In genomic region chr9:71911061-71911907, GRCh38 we compare ENCODE assay signal across 1 cellular context.
TF ChIP-seq lines count a peak whose summit lies in the region.

ABHD17B (minus strand) TSS chr9:71911193; CDS start chr9:71875080, 36,113 bp downstream.
C9orf85 (plus strand) TSS chr9:71911639; CDS start chr9:71911735, 96 bp downstream.

TF ChIP-seq in WTC11, 78 proteins besides CTCF, POLR2A, EP300 and RAD21 (continued from another document):
- TF ChIP-seq, protein P1, sequence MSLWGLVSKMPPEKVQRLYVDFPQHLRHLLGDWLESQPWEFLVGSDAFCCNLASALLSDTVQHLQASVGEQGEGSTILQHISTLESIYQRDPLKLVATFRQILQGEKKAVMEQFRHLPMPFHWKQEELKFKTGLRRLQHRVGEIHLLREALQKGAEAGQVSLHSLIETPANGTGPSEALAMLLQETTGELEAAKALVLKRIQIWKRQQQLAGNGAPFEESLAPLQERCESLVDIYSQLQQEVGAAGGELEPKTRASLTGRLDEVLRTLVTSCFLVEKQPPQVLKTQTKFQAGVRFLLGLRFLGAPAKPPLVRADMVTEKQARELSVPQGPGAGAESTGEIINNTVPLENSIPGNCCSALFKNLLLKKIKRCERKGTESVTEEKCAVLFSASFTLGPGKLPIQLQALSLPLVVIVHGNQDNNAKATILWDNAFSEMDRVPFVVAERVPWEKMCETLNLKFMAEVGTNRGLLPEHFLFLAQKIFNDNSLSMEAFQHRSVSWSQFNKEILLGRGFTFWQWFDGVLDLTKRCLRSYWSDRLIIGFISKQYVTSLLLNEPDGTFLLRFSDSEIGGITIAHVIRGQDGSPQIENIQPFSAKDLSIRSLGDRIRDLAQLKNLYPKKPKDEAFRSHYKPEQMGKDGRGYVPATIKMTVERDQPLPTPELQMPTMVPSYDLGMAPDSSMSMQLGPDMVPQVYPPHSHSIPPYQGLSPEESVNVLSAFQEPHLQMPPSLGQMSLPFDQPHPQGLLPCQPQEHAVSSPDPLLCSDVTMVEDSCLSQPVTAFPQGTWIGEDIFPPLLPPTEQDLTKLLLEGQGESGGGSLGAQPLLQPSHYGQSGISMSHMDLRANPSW (CRISPR knock-in tag; conservative IDR thresholded peaks at IDR 0.05; ENCODE audit: low read depth), result no peak
- TF ChIP-seq RELA (CRISPR knock-in tag; IDR thresholded peaks at IDR 0.05; ENCODE audit: borderline replicate concordance) (no peak), TP53 (CRISPR knock-in tag; IDR thresholded peaks at IDR 0.05) (no peak), E2F5 (CRISPR knock-in tag; IDR thresholded peaks at IDR 0.05) (0 out of 2 replicates have a peak, but pooled peaks have one; percentile 7), FOXJ3 (CRISPR knock-in tag; IDR thresholded peaks at IDR 0.05; ENCODE audit: borderline replicate concordance) (no peak), TEAD1 (CRISPR knock-in tag; IDR thresholded peaks at IDR 0.05) (peak; percentile 81; the same call in 1 of the 2 replicates), RORB (CRISPR knock-in tag; IDR thresholded peaks at IDR 0.05) (no peak), MLX (CRISPR knock-in tag; IDR thresholded peaks at IDR 0.05) (no peak), NFATC4 (CRISPR knock-in tag; IDR thresholded peaks at IDR 0.05) (no peak), OVOL2 (CRISPR knock-in tag; IDR thresholded peaks at IDR 0.05; ENCODE audit: borderline replicate concordance) (no peak), JAZF1 (CRISPR knock-in tag; IDR thresholded peaks at IDR 0.05) (no peak), ETV6 (CRISPR knock-in tag; IDR thresholded peaks at IDR 0.05) (peak; percentile 80), NFYB (CRISPR knock-in tag; conservative IDR thresholded peaks at IDR 0.05; ENCODE audit: low read depth) (peak; percentile 90), ELF4 (CRISPR knock-in tag; IDR thresholded peaks at IDR 0.05; ENCODE audit: low read depth) (no peak), ZNF263 (CRISPR knock-in tag; IDR thresholded peaks at IDR 0.05; ENCODE audit: low read depth) (no peak), CREB1 (CRISPR knock-in tag; IDR thresholded peaks at IDR 0.05) (no peak), NFE2L1 (CRISPR knock-in tag; IDR thresholded peaks at IDR 0.05) (peak; percentile 45; the same call in 1 of the 2 replicates), ZMAT4 (CRISPR knock-in tag; IDR thresholded peaks at IDR 0.05) (0 out of 2 replicates have a peak, but pooled peaks have one; percentile 18), IRF2 (CRISPR knock-in tag; IDR thresholded peaks at IDR 0.05; ENCODE audit: borderline replicate concordance, low read depth) (no peak), HMGXB4 (CRISPR knock-in tag; IDR thresholded peaks at IDR 0.05) (no peak)
- TF ChIP-seq, protein P2, sequence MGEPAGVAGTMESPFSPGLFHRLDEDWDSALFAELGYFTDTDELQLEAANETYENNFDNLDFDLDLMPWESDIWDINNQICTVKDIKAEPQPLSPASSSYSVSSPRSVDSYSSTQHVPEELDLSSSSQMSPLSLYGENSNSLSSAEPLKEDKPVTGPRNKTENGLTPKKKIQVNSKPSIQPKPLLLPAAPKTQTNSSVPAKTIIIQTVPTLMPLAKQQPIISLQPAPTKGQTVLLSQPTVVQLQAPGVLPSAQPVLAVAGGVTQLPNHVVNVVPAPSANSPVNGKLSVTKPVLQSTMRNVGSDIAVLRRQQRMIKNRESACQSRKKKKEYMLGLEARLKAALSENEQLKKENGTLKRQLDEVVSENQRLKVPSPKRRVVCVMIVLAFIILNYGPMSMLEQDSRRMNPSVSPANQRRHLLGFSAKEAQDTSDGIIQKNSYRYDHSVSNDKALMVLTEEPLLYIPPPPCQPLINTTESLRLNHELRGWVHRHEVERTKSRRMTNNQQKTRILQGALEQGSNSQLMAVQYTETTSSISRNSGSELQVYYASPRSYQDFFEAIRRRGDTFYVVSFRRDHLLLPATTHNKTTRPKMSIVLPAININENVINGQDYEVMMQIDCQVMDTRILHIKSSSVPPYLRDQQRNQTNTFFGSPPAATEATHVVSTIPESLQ (CRISPR knock-in tag; IDR thresholded peaks at IDR 0.05), result no peak
- TF ChIP-seq, protein P3, sequence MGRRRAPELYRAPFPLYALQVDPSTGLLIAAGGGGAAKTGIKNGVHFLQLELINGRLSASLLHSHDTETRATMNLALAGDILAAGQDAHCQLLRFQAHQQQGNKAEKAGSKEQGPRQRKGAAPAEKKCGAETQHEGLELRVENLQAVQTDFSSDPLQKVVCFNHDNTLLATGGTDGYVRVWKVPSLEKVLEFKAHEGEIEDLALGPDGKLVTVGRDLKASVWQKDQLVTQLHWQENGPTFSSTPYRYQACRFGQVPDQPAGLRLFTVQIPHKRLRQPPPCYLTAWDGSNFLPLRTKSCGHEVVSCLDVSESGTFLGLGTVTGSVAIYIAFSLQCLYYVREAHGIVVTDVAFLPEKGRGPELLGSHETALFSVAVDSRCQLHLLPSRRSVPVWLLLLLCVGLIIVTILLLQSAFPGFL (CRISPR knock-in tag; IDR thresholded peaks at IDR 0.05; ENCODE audit: borderline replicate concordance), result no peak; the same call in 1 of the 2 replicates
- TF ChIP-seq, protein P4, sequence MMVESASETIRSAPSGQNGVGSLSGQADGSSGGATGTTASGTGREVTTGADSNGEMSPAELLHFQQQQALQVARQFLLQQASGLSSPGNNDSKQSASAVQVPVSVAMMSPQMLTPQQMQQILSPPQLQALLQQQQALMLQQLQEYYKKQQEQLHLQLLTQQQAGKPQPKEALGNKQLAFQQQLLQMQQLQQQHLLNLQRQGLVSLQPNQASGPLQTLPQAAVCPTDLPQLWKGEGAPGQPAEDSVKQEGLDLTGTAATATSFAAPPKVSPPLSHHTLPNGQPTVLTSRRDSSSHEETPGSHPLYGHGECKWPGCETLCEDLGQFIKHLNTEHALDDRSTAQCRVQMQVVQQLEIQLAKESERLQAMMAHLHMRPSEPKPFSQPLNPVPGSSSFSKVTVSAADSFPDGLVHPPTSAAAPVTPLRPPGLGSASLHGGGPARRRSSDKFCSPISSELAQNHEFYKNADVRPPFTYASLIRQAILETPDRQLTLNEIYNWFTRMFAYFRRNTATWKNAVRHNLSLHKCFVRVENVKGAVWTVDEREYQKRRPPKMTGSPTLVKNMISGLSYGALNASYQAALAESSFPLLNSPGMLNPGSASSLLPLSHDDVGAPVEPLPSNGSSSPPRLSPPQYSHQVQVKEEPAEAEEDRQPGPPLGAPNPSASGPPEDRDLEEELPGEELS (CRISPR knock-in tag; IDR thresholded peaks at IDR 0.05), result 0 out of 2 replicates have a peak, but pooled peaks have one; percentile 15
- TF ChIP-seq, protein P5, sequence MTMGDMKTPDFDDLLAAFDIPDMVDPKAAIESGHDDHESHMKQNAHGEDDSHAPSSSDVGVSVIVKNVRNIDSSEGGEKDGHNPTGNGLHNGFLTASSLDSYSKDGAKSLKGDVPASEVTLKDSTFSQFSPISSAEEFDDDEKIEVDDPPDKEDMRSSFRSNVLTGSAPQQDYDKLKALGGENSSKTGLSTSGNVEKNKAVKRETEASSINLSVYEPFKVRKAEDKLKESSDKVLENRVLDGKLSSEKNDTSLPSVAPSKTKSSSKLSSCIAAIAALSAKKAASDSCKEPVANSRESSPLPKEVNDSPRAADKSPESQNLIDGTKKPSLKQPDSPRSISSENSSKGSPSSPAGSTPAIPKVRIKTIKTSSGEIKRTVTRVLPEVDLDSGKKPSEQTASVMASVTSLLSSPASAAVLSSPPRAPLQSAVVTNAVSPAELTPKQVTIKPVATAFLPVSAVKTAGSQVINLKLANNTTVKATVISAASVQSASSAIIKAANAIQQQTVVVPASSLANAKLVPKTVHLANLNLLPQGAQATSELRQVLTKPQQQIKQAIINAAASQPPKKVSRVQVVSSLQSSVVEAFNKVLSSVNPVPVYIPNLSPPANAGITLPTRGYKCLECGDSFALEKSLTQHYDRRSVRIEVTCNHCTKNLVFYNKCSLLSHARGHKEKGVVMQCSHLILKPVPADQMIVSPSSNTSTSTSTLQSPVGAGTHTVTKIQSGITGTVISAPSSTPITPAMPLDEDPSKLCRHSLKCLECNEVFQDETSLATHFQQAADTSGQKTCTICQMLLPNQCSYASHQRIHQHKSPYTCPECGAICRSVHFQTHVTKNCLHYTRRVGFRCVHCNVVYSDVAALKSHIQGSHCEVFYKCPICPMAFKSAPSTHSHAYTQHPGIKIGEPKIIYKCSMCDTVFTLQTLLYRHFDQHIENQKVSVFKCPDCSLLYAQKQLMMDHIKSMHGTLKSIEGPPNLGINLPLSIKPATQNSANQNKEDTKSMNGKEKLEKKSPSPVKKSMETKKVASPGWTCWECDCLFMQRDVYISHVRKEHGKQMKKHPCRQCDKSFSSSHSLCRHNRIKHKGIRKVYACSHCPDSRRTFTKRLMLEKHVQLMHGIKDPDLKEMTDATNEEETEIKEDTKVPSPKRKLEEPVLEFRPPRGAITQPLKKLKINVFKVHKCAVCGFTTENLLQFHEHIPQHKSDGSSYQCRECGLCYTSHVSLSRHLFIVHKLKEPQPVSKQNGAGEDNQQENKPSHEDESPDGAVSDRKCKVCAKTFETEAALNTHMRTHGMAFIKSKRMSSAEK (CRISPR knock-in tag; IDR thresholded peaks at IDR 0.05; ENCODE audit: borderline replicate concordance), result no peak
- TF ChIP-seq, protein P6, sequence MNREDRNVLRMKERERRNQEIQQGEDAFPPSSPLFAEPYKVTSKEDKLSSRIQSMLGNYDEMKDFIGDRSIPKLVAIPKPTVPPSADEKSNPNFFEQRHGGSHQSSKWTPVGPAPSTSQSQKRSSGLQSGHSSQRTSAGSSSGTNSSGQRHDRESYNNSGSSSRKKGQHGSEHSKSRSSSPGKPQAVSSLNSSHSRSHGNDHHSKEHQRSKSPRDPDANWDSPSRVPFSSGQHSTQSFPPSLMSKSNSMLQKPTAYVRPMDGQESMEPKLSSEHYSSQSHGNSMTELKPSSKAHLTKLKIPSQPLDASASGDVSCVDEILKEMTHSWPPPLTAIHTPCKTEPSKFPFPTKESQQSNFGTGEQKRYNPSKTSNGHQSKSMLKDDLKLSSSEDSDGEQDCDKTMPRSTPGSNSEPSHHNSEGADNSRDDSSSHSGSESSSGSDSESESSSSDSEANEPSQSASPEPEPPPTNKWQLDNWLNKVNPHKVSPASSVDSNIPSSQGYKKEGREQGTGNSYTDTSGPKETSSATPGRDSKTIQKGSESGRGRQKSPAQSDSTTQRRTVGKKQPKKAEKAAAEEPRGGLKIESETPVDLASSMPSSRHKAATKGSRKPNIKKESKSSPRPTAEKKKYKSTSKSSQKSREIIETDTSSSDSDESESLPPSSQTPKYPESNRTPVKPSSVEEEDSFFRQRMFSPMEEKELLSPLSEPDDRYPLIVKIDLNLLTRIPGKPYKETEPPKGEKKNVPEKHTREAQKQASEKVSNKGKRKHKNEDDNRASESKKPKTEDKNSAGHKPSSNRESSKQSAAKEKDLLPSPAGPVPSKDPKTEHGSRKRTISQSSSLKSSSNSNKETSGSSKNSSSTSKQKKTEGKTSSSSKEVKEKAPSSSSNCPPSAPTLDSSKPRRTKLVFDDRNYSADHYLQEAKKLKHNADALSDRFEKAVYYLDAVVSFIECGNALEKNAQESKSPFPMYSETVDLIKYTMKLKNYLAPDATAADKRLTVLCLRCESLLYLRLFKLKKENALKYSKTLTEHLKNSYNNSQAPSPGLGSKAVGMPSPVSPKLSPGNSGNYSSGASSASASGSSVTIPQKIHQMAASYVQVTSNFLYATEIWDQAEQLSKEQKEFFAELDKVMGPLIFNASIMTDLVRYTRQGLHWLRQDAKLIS (CRISPR knock-in tag; IDR thresholded peaks at IDR 0.05; ENCODE audit: borderline replicate concordance), result no peak
- TF ChIP-seq, protein P7, sequence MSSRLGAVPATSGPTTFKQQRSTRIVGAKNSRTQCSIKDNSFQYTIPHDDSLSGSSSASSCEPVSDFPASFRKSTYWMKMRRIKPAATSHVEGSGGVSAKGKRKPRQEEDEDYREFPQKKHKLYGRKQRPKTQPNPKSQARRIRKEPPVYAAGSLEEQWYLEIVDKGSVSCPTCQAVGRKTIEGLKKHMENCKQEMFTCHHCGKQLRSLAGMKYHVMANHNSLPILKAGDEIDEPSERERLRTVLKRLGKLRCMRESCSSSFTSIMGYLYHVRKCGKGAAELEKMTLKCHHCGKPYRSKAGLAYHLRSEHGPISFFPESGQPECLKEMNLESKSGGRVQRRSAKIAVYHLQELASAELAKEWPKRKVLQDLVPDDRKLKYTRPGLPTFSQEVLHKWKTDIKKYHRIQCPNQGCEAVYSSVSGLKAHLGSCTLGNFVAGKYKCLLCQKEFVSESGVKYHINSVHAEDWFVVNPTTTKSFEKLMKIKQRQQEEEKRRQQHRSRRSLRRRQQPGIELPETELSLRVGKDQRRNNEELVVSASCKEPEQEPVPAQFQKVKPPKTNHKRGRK (CRISPR knock-in tag; IDR thresholded peaks at IDR 0.05; ENCODE audit: borderline replicate concordance), result no peak
- TF ChIP-seq, protein P8, sequence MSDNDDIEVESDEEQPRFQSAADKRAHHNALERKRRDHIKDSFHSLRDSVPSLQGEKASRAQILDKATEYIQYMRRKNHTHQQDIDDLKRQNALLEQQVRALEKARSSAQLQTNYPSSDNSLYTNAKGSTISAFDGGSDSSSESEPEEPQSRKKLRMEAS (CRISPR knock-in tag; IDR thresholded peaks at IDR 0.05), result peak; percentile 83; the same call in 1 of the 2 replicates
